ENCODE assay signal across 8 cellular contexts in genomic region chr10:5976689-5977470, GRCh38. TPM values are rescaled to one million over a fixed set of nuclear protein-coding genes. Genes with fewer than 3 reads are reported as not detected.
DNase-seq lines count a peak whose midpoint lies in the region; ATAC-seq and TF ChIP-seq lines count a peak whose summit lies in the region.

No MANE protein-coding gene starts in this region.

- H3K4me3 Mint-ChIP-seq in CD4-positive, alpha-beta memory T cell = peak overlapping the region; percentile 95 to 99 (median 98)

- H3K27me3 ChIP-seq in CD4-positive, alpha-beta memory T cell (ENCODE audit: insufficient read depth, low read length) = no peaks in the 10 kb centered on the region

- peak overlapping the region; percentile 93 to 98 (median 96) for H3K27ac Mint-ChIP-seq in CD4-positive, alpha-beta memory T cell

- TF ChIP-seq POLR2A in lower leg skin (IDR thresholded peaks at IDR 0.05) = no peak

- peak overlapping the region; percentile 84 for H3K27ac ChIP-seq in CD4-positive, alpha-beta memory T cell (ENCODE audit: low read depth, low read length)
- H3K27ac ChIP-seq in coronary artery = peak overlapping the region; percentile 93 to 96

- H3K27me3 Mint-ChIP-seq in CD4-positive, alpha-beta memory T cell = no peaks in the 10 kb centered on the region

- WGBS in lower leg skin, 2 donors = 0 to 2% methylated on average over 19 to 34 of the region's 77 CpGs

- H3K9me3 ChIP-seq in CD4-positive, alpha-beta memory T cell (ENCODE audit: control insufficient read depth in 1 of 2, low read length in 2 of 2) = no peaks in the 10 kb centered on the region

- CTCF ChIA-PET in CD4-positive, alpha-beta memory T cell (lab: Charles Lee; ENCODE audit: partially characterized antibody) = interaction anchor here (0.7 to 2.9 kb wide), 5 partner anchors 37 to 425 kb away, joined by 3 to 14 read pairs (median 4); partner anchors contain the start of gene PFKFB3

- H3K4me1 ChIP-seq in CD4-positive, alpha-beta memory T cell (ENCODE audit: insufficient read depth, low read length) = peaks cover 25% of the 10 kb centered on the region

- H3K4me3 ChIP-seq in CD4-positive, alpha-beta memory T cell (ENCODE audit: low read length in 2 of 2) = peak overlapping the region; percentile 79 to 96
- H3K4me3 ChIP-seq in coronary artery = peak overlapping the region; percentile 94
- peak overlapping the region; percentile 78 for H3K4me3 ChIP-seq in lower leg skin (ENCODE audit: low read depth, poor library complexity, severe bottlenecking)

- peaks cover 0 to 8% of the 10 kb centered on the region in 2 donors for H3K36me3 Mint-ChIP-seq in CD4-positive, alpha-beta memory T cell

- intact Hi-C loops in CD4-positive, alpha-beta memory T cell (cut with micrococcal nuclease) = loop anchor here (1.0 to 10.0 kb wide), 5 partner anchors 74 to 292 kb away; partner anchors contain the start of genes ANKRD16, GDI2 and TASOR2
- intact Hi-C loops in lower leg skin (cut with DNase I; ENCODE audit: low total_unique reads) = no loop called here

- TF ChIP-seq CTCF in coronary artery (IDR thresholded peaks at IDR 0.05) = no peak
- no peak for TF ChIP-seq CTCF in lower leg skin (IDR thresholded peaks at IDR 0.05)

- POLR2A ChIA-PET in CD4-positive, alpha-beta memory T cell (lab: Charles Lee; ENCODE audit: partially characterized antibody) = interaction anchor here (0.6 to 3.6 kb wide), 16 partner anchors 17 to 601 kb away, joined by 3 to 34 read pairs (median 4); partner anchors contain the start of genes ANKRD16, FBH1 and GDI2

- H3K9me3 Mint-ChIP-seq in CD4-positive, alpha-beta memory T cell = no peaks in the 10 kb centered on the region

- no peaks in the 10 kb centered on the region for H3K36me3 ChIP-seq in CD4-positive, alpha-beta memory T cell (ENCODE audit: insufficient read depth, low read length)

- H3K4me1 Mint-ChIP-seq in CD4-positive, alpha-beta memory T cell = peaks cover 21 to 46% (median 34%) of the 10 kb centered on the region in 4 donors

- ATAC-seq in GM19463 (IDR thresholded peaks at IDR 0.05; ENCODE audit: unreplicated experiment) = peak; percentile 6
- peak; percentile 1 to 5 for ATAC-seq in activated CD4-positive, CD25-positive, alpha-beta regulatory T cell treated with anti-CD3 and anti-CD28 coated beads, Interleukin-2, amount 50 U/mL, for 24 hours

- DNase-seq in CD4-positive, alpha-beta memory T cell = peak; percentile 16 to 68 (median 24)
- DNase-seq in HT-29 (ENCODE audit: low spot score) (peak; percentile 45), coronary artery (ENCODE audit: low spot score) (no peak), lower leg skin (ENCODE audit: low spot score in 2 of 2) (peak; percentile 33 to 92), SKM-1 treated with dmso at 0.1 percent for 144 hours (lab: John Stamatoyannopoulos, UW; ENCODE audit: unreplicated experiment) (no peak)
- peak; percentile 22 for DNase-seq in stimulated activated CD8-positive, alpha-beta memory T cell treated with anti-CD3 and anti-CD28 coated beads, Interleukin-12 subunit alpha, Interleukin-12 subunit beta, amount 100 ng/mL, for 4 hours (ENCODE audit: low read depth)

RNA-seq across cellular contexts. Expression of gene IL15RA, which starts 0.5 kb away (rescaled TPM):
- 10 to 100 TPM; 11.1 to 14.7 TPM for total RNA-seq in CD4-positive, alpha-beta memory T cell
- 10 to 100 TPM; 17.4 to 20.0 TPM for polyA plus RNA-seq in CD4-positive, alpha-beta memory T cell
- 12.4 and 14.1 TPM in 2 replicates for total RNA-seq in HT-29 (2014; rRNA removed; shearing (Covaris generic))
- 10 to 100 TPM in 3 of 4 donors, 1 to 10 TPM in 1; 9.3 to 30.8 (median 24.8) TPM for total RNA-seq in lower leg skin

Comparison
In these comparisons a context has a peak if more than half of its experiments do, and no peak if none do; other contexts are left out.
1. DNase-seq: peak in CD4-positive, alpha-beta memory T cell (5 of 5), HT-29 (single experiment), lower leg skin (2 of 2) and stimulated activated CD8-positive, alpha-beta memory T cell treated with anti-CD3 and anti-CD28 coated beads, Interleukin-12 subunit alpha, Interleukin-12 subunit beta, amount 100 ng/mL, for 4 hours (single experiment); none in coronary artery (single experiment) and SKM-1 treated with dmso at 0.1 percent for 144 hours (single experiment).
2. Peak in every context shown above with its lines, with median percentiles within 50 percentile points of each other: H3K4me3 ChIP-seq.